In the genomic region with DNA sequence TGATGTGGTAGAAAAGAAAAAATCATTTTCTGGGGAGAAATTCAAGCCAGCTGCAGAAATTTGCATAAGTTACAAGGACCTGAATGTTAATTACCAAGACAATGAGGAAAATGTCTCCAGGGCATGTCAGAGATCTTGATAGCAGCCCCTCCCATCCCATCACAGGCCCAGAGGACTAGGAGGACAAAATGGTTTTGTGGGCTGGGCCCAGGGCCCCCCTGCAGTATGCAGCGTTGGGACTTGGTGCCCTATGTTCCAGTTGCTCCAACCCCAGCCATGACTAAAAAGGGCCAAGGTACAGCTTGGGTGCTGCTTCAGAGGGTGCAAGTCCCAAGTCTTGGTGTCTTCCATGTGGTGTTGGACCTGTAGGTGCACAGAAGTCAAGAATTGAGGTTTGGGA, we compare ENCODE assay signal across 31 cellular contexts.
"Had no signal": no experiment of that assay in that cellular context is flagged by ENCODE, and none has a peak within 500 bp of the region (broad histone marks: within the 10 kb centered on the region; RNA-seq: fewer than 3 reads in every experiment).

No MANE protein-coding gene starts in this region.

- H3K4me3 ChIP-seq: adrenal gland, body of pancreas, breast epithelium had no signal

- H3K27ac ChIP-seq: adrenal gland, body of pancreas, brain microvascular endothelial cell, breast epithelium, VCaP had no signal

- H3K9me3 ChIP-seq: adrenal gland had no signal

- ATAC-seq: activated CD8-positive, alpha-beta T cell treated with anti-CD3 and anti-CD28 coated beads for 36 hours; activated naive CD4-positive, alpha-beta T cell treated with anti-CD3 and anti-CD28 coated beads, Interleukin-2, amount 50 U/mL, for 72 hours; activated T-cell treated with anti-CD3 and anti-CD28 coated beads, Interleukin-2, amount 50 U/mL, for 4 hours; activated T-cell treated with anti-CD3 and anti-CD28 coated beads, Interleukin-2, amount 50 U/mL, for 72 hours; activated T-helper 17 cell treated with anti-CD3 and anti-CD28 coated beads, Interleukin-2, amount 50 U/mL, for 72 hours; body of pancreas had no signal

- H3K36me3 ChIP-seq: adrenal gland, brain microvascular endothelial cell, breast epithelium had no signal

- H3K27me3 ChIP-seq: adrenal gland, body of pancreas, brain microvascular endothelial cell, breast epithelium had no signal

- FAIRE-seq: astrocyte, colon, TTC549 had no signal

- DNase-seq: activated B cell treated with CpG ODN at 0.5 μM for 24 hours; activated CD4-positive, alpha-beta memory T cell treated with anti-CD3 and anti-CD28 coated beads for 36 hours; activated CD4-positive, alpha-beta T cell treated with anti-CD3 and anti-CD28 coated beads for 4 hours; activated CD4-positive, alpha-beta T cell treated with anti-CD3 and anti-CD28 coated beads, Interleukin-2, amount 10 ng/mL, durations not matched to agents 24 days and 14 days; activated CD4-positive, alpha-beta T cell treated with anti-CD3 and anti-CD28 coated beads, Interleukin-2, amount 50 U/mL, for 1 hour; activated CD4-positive, alpha-beta T cell treated with anti-CD3 and anti-CD28 coated beads, Interleukin-2, amount 50 U/mL, for 4 hours; activated CD4-positive, CD25-positive, alpha-beta regulatory T cell treated with anti-CD3 and anti-CD28 coated beads, Interleukin-2, amount 50 U/mL, for 72 hours; activated CD8-positive, alpha-beta memory T cell treated with anti-CD3 and anti-CD28 coated beads, Interleukin-2, amount 50 U/mL, for 4 hours; activated CD8-positive, alpha-beta T cell treated with anti-CD3 and anti-CD28 coated beads for 36 hours; activated effector memory CD4-positive, alpha-beta T cell treated with anti-CD3 and anti-CD28 coated beads, Interleukin-2, amount 50 U/mL, for 16 hours; activated gamma-delta T cell treated with Interleukin-2 at 50 U/mL for 16 hours; activated naive CD4-positive, alpha-beta T cell; activated naive CD4-positive, alpha-beta T cell treated with anti-CD3 and anti-CD28 coated beads for 36 hours; activated naive CD4-positive, alpha-beta T cell treated with anti-CD3 and anti-CD28 coated beads, Interleukin-2, amount 50 U/mL, for 16 hours; activated naive CD8-positive, alpha-beta T cell treated with anti-CD3 and anti-CD28 coated beads for 36 hours; activated T-cell treated with anti-CD3 and anti-CD28 coated beads for 4 hours; activated T-cell treated with anti-CD3 and anti-CD28 coated beads, Interleukin-2, amount 50 U/mL, for 1 hour; activated T-cell treated with anti-CD3 and anti-CD28 coated beads, Interleukin-2, amount 50 U/mL, for 4 hours; activated T-cell treated with anti-CD3 and anti-CD28 coated beads, Interleukin-2, amount 50 U/mL, for 72 hours; adrenal gland; amniotic stem cell; body of pancreas; brain microvascular endothelial cell; central memory CD4-positive, alpha-beta T cell had no signal

- H3K4me1 ChIP-seq: adrenal gland, body of pancreas, breast epithelium had no signal
